24 cellular contexts compared by ENCODE assay signal in genomic region chr4:155903453-155903852, GRCh38. TPM values are rescaled to one million over a fixed set of nuclear protein-coding genes. Genes with fewer than 3 reads are reported as not detected.
"Had no signal": no experiment of that assay in that cellular context is flagged by ENCODE, and none has a peak within 500 bp of the region (broad histone marks: within the 10 kb centered on the region; RNA-seq: fewer than 3 reads in every experiment).

Gene TDO2, plus strand, starts transcription at chr4:155903696. Its CDS starts 63 bp downstream, at chr4:155903759.

- H3K9me3 ChIP-seq: colonic mucosa, pancreas, sigmoid colon, testis, upper lobe of left lung had no signal

- H3K4me3 ChIP-seq: colonic mucosa, left ventricle myocardium inferior, pancreas, sigmoid colon, spleen, testis, upper lobe of left lung had no signal

- H3K9me3 Mint-ChIP-seq: activated CD4-positive, alpha-beta T cell treated with anti-CD3 and anti-CD28 coated beads, Interleukin-2, amount 10 ng/mL, durations not matched to agents 24 days and 14 days; activated CD8-positive, alpha-beta T cell treated with anti-CD3 and anti-CD28 coated beads for 36 hours; activated naive CD4-positive, alpha-beta T cell treated with anti-CD3 and anti-CD28 coated beads, Interleukin-2, amount 10 ng/mL, durations not matched to agents 7 days and 5 days; activated naive CD8-positive, alpha-beta T cell treated with anti-CD3 and anti-CD28 coated beads, Interleukin-2, amount 50 U/mL, for 24 hours; activated T-cell treated with anti-CD3 and anti-CD28 coated beads, Interleukin-2, amount 50 U/mL, for 4 hours; central memory CD8-positive, alpha-beta T cell; stimulated activated memory B cell treated with anti-CD40 and anti-IgM and Interleukin-4, amounts not matched to agents 10 μg/mL and 1 μg/mL and 100 μg/mL, for 72 hours had no signal

- ATAC-seq: activated CD8-positive, alpha-beta T cell treated with anti-CD3 and anti-CD28 coated beads for 36 hours; activated naive CD8-positive, alpha-beta T cell treated with anti-CD3 and anti-CD28 coated beads, Interleukin-2, amount 50 U/mL, for 24 hours; activated T-cell treated with anti-CD3 and anti-CD28 coated beads, Interleukin-2, amount 50 U/mL, for 4 hours; foreskin keratinocyte; naive thymus-derived CD4-positive, alpha-beta T cell; pancreas; stimulated activated memory B cell treated with anti-CD40 and anti-IgM and Interleukin-4, amounts not matched to agents 10 μg/mL and 1 μg/mL and 100 μg/mL, for 72 hours had no signal

- DNase-seq: activated CD4-positive, alpha-beta T cell treated with anti-CD3 and anti-CD28 coated beads, Interleukin-2, amount 10 ng/mL, durations not matched to agents 24 days and 14 days; activated CD4-positive, CD25-positive, alpha-beta regulatory T cell; activated CD8-positive, alpha-beta T cell treated with anti-CD3 and anti-CD28 coated beads for 36 hours; activated effector memory CD4-positive, alpha-beta T cell treated with Interleukin-2 at 50 U/mL for 16 hours; activated naive CD4-positive, alpha-beta T cell treated with anti-CD3 and anti-CD28 coated beads, Interleukin-2, amount 10 ng/mL, durations not matched to agents 7 days and 5 days; activated naive CD8-positive, alpha-beta T cell treated with anti-CD3 and anti-CD28 coated beads, Interleukin-2, amount 50 U/mL, for 24 hours; activated T-cell treated with anti-CD3 and anti-CD28 coated beads, Interleukin-2, amount 50 U/mL, for 4 hours; anterior cingulate cortex; colonic mucosa; foreskin keratinocyte; glutamatergic neuron; hypothalamus; left ventricle myocardium inferior; naive thymus-derived CD4-positive, alpha-beta T cell; pancreas; sigmoid colon; spleen; stimulated activated CD4-positive, alpha-beta T cell treated with anti-CD3 and anti-CD28 coated beads, Interleukin-4, amount 100 ng/mL, for 4 hours; T-helper 1 cell; T1000; testis; upper lobe of left lung had no signal

- H3K27ac ChIP-seq: colonic mucosa, foreskin keratinocyte, left ventricle myocardium inferior, pancreas, sigmoid colon, spleen, testis, upper lobe of left lung had no signal

- H3K4me1 ChIP-seq: colonic mucosa, testis, upper lobe of left lung had no signal

- H3K4me3 Mint-ChIP-seq: activated CD4-positive, alpha-beta T cell treated with anti-CD3 and anti-CD28 coated beads, Interleukin-2, amount 10 ng/mL, durations not matched to agents 24 days and 14 days; activated CD8-positive, alpha-beta T cell treated with anti-CD3 and anti-CD28 coated beads for 36 hours; activated naive CD4-positive, alpha-beta T cell treated with anti-CD3 and anti-CD28 coated beads, Interleukin-2, amount 10 ng/mL, durations not matched to agents 7 days and 5 days; activated naive CD8-positive, alpha-beta T cell treated with anti-CD3 and anti-CD28 coated beads, Interleukin-2, amount 50 U/mL, for 24 hours; activated T-cell treated with anti-CD3 and anti-CD28 coated beads, Interleukin-2, amount 50 U/mL, for 4 hours; central memory CD8-positive, alpha-beta T cell; naive thymus-derived CD4-positive, alpha-beta T cell; stimulated activated memory B cell treated with anti-CD40 and anti-IgM and Interleukin-4, amounts not matched to agents 10 μg/mL and 1 μg/mL and 100 μg/mL, for 72 hours had no signal

- H3K27me3 ChIP-seq: colonic mucosa, foreskin keratinocyte, pancreas, sigmoid colon, spleen, testis, upper lobe of left lung had no signal

- H3K36me3 ChIP-seq: colonic mucosa, left ventricle myocardium inferior, pancreas, sigmoid colon, spleen, upper lobe of left lung had no signal

- H3K36me3 Mint-ChIP-seq: activated naive CD4-positive, alpha-beta T cell treated with anti-CD3 and anti-CD28 coated beads, Interleukin-2, amount 10 ng/mL, durations not matched to agents 7 days and 5 days; naive thymus-derived CD4-positive, alpha-beta T cell; stimulated activated memory B cell treated with anti-CD40 and anti-IgM and Interleukin-4, amounts not matched to agents 10 μg/mL and 1 μg/mL and 100 μg/mL, for 72 hours had no signal

- H3K27ac Mint-ChIP-seq: activated CD4-positive, alpha-beta T cell treated with anti-CD3 and anti-CD28 coated beads, Interleukin-2, amount 10 ng/mL, durations not matched to agents 24 days and 14 days; activated CD8-positive, alpha-beta T cell treated with anti-CD3 and anti-CD28 coated beads for 36 hours; activated naive CD4-positive, alpha-beta T cell treated with anti-CD3 and anti-CD28 coated beads, Interleukin-2, amount 10 ng/mL, durations not matched to agents 7 days and 5 days; activated naive CD8-positive, alpha-beta T cell treated with anti-CD3 and anti-CD28 coated beads, Interleukin-2, amount 50 U/mL, for 24 hours; naive thymus-derived CD4-positive, alpha-beta T cell; stimulated activated memory B cell treated with anti-CD40 and anti-IgM and Interleukin-4, amounts not matched to agents 10 μg/mL and 1 μg/mL and 100 μg/mL, for 72 hours had no signal

- H3K4me1 Mint-ChIP-seq: activated naive CD4-positive, alpha-beta T cell treated with anti-CD3 and anti-CD28 coated beads, Interleukin-2, amount 10 ng/mL, durations not matched to agents 7 days and 5 days; central memory CD8-positive, alpha-beta T cell; stimulated activated memory B cell treated with anti-CD40 and anti-IgM and Interleukin-4, amounts not matched to agents 10 μg/mL and 1 μg/mL and 100 μg/mL, for 72 hours had no signal

RNA-seq across cellular contexts. Expression of gene TDO2, which starts in this region (rescaled TPM):
- total RNA-seq: activated CD4-positive, alpha-beta T cell treated with anti-CD3 and anti-CD28 coated beads, Interleukin-2, amount 10 ng/mL, durations not matched to agents 24 days and 14 days; activated CD8-positive, alpha-beta T cell treated with anti-CD3 and anti-CD28 coated beads for 36 hours; foreskin keratinocyte; left ventricle myocardium inferior; naive thymus-derived CD4-positive, alpha-beta T cell had no signal
